In genomic region chr4:76881375-76881774, GRCh38 we compare ENCODE assay signal across 19 cellular contexts. TPM values are rescaled to one million over a fixed set of nuclear protein-coding genes. Genes with fewer than 3 reads are reported as not detected.
DNase-seq lines count a peak whose midpoint lies in the region; TF ChIP-seq lines count a peak whose summit lies in the region.
"Had no signal": no experiment of that assay in that cellular context is flagged by ENCODE, and none has a peak within 500 bp of the region (broad histone marks: within the 10 kb centered on the region; RNA-seq: fewer than 3 reads in every experiment).

No MANE protein-coding gene starts in this region.

- DNase-seq in SIG-M5 treated with dmso at 0.1 percent for 504 hours (lab: John Stamatoyannopoulos, UW; ENCODE audit: unreplicated experiment) (peak; percentile 30), SIG-M5 (lab: John Stamatoyannopoulos, UW) (no peak), NCI-H510A (lab: John Stamatoyannopoulos, UW) (peak; percentile 78), colonic mucosa (peak; percentile 85), ureter (ENCODE audit: low spot score) (peak; percentile 70), osteocyte (ENCODE audit: extremely low spot score, unreplicated experiment) (no peak), GF-D8 (lab: John Stamatoyannopoulos, UW) (no peak), NCI-H1694 (lab: John Stamatoyannopoulos, UW) (no peak)
- DNase-seq: activated CD8-positive, alpha-beta memory T cell treated with anti-CD3 and anti-CD28 coated beads, Interleukin-2, amount 50 U/mL, for 48 hours; CD4-positive, alpha-beta T cell; effector CD8-positive, alpha-beta T cell; lower lobe of right lung; MG63; natural killer cell; NCI-H524 treated with DMSO at 0.1 percent for 48 hours had no signal

- no peaks in the 10 kb centered on the region for H3K36me3 ChIP-seq in colonic mucosa
- H3K36me3 ChIP-seq: lower lobe of right lung, MG63, suprapubic skin had no signal

- H3K4me3 Mint-ChIP-seq in osteocyte (ENCODE audit: unreplicated experiment) = no peak overlapping the region
- H3K4me3 Mint-ChIP-seq: activated naive CD4-positive, alpha-beta T cell treated with anti-CD3 and anti-CD28 coated beads, Interleukin-2, amount 50 U/mL, for 24 hours; CD4-positive, alpha-beta T cell; natural killer cell; T-helper 1 cell treated with Interleukin-12 subunit alpha and Interleukin-12 subunit beta and Interleukin-4 antibody, amounts not matched to agents 30 μg/mL and 1 μg/mL, for 36 hours had no signal

- no peaks in the 10 kb centered on the region for H3K36me3 Mint-ChIP-seq in osteocyte (ENCODE audit: unreplicated experiment)
- H3K36me3 Mint-ChIP-seq: activated naive CD4-positive, alpha-beta T cell treated with anti-CD3 and anti-CD28 coated beads, Interleukin-2, amount 50 U/mL, for 24 hours; natural killer cell had no signal

- no peak overlapping the region for H3K27ac ChIP-seq in colonic mucosa
- H3K27ac ChIP-seq: lower lobe of right lung, suprapubic skin had no signal

- H3K27ac Mint-ChIP-seq in osteocyte (ENCODE audit: unreplicated experiment) = no peak overlapping the region
- H3K27ac Mint-ChIP-seq: activated naive CD4-positive, alpha-beta T cell treated with anti-CD3 and anti-CD28 coated beads, Interleukin-2, amount 50 U/mL, for 24 hours; CD4-positive, alpha-beta T cell; natural killer cell; T-helper 1 cell treated with Interleukin-12 subunit alpha and Interleukin-12 subunit beta and Interleukin-4 antibody, amounts not matched to agents 30 μg/mL and 1 μg/mL, for 36 hours had no signal

- H3K9ac ChIP-seq in colonic mucosa (ENCODE audit: low read depth in 2 of 2, low read length in 2 of 2) = no peak overlapping the region

- intact Hi-C loops in colonic mucosa (cut with DNase I) = no loop called here

- no peak for TF ChIP-seq CTCF in colonic mucosa (IDR thresholded peaks at IDR 0.05)
- TF ChIP-seq CTCF in osteocyte (IDR thresholded peaks at IDR 0.05) = no peak

- H3K9me3 ChIP-seq in colonic mucosa = no peaks in the 10 kb centered on the region
- H3K9me3 ChIP-seq: lower lobe of right lung, MG63, suprapubic skin had no signal

- H3K27me3 Mint-ChIP-seq in osteocyte (ENCODE audit: unreplicated experiment) = no peaks in the 10 kb centered on the region

- no peaks in the 10 kb centered on the region for H3K27me3 ChIP-seq in colonic mucosa
- H3K27me3 ChIP-seq: MG63, suprapubic skin had no signal

- no peak overlapping the region for H3K4me3 ChIP-seq in colonic mucosa
- H3K4me3 ChIP-seq: lower lobe of right lung, MG63, suprapubic skin had no signal

- no peaks in the 10 kb centered on the region for H3K9me3 Mint-ChIP-seq in osteocyte (ENCODE audit: unreplicated experiment)
- H3K9me3 Mint-ChIP-seq: activated naive CD4-positive, alpha-beta T cell treated with anti-CD3 and anti-CD28 coated beads, Interleukin-2, amount 50 U/mL, for 24 hours; CD4-positive, alpha-beta T cell; natural killer cell; T-helper 1 cell treated with Interleukin-12 subunit alpha and Interleukin-12 subunit beta and Interleukin-4 antibody, amounts not matched to agents 30 μg/mL and 1 μg/mL, for 36 hours had no signal

- H3K4me1 ChIP-seq in colonic mucosa = no peaks in the 10 kb centered on the region
- H3K4me1 ChIP-seq: lower lobe of right lung, suprapubic skin had no signal

- peaks cover 12% of the 10 kb centered on the region for H3K4me1 Mint-ChIP-seq in osteocyte (ENCODE audit: unreplicated experiment)
- H3K4me1 Mint-ChIP-seq: activated naive CD4-positive, alpha-beta T cell treated with anti-CD3 and anti-CD28 coated beads, Interleukin-2, amount 50 U/mL, for 24 hours; natural killer cell had no signal

RNA-seq across cellular contexts. Expression of gene SOWAHB, which starts 16.6 kb away (rescaled TPM):
- total RNA-seq in colonic mucosa = 10 to 100 TPM; 20.8 to 25.7 TPM
- 14.3 TPM for total RNA-seq in ureter
- 0.75 and 0.91 TPM in 2 replicates for total RNA-seq in osteocyte
- total RNA-seq: CD4-positive, alpha-beta T cell; HT1080; natural killer cell had no signal

Comparison
In these comparisons a context has a peak if more than half of its experiments do, and no peak if none do; other contexts are left out.
1. DNase-seq: peak in SIG-M5 treated with dmso at 0.1 percent for 504 hours (single experiment), NCI-H510A (single experiment), colonic mucosa (single experiment) and ureter (single experiment); none in SIG-M5 (single experiment), osteocyte (single experiment), GF-D8 (single experiment) and NCI-H1694 (single experiment).